ENCODE assay signal across 25 cellular contexts in the genomic region with DNA sequence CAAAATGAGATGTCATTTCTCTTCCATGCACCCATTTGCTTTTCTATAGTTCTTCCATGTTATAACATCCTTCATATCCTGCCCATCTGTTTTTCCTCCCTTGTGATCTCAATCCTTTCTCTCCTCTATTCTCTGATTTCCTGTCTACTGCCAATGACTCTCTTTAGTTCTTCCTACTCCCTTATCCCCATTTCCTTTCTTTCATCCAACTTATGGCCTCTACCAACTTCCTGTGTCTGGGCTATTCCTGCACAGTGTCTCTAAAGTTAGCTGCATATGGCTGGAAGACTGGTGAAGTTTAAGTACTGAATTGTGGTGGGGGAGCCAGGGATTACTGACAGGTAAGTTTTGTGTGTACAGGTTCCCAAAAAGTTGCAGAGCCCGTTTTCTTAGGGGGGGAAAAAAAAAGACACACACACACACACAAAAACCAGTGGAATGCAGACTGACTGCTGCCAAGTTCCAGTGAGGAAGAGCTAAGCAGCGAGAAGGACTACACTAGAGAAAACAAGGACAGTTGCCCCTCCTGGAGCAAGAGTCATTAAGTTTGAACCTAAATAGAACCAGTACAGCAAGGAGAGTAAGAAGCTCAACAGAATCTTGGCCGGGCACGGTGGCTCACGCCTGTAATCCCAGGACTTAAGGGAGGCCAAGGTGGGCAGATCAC.
"Had no signal": no experiment of that assay in that cellular context is flagged by ENCODE, and none has a peak within 500 bp of the region (broad histone marks: within the 10 kb centered on the region; RNA-seq: fewer than 3 reads in every experiment).

No MANE protein-coding gene starts in this region.

- H3K9me3 ChIP-seq: body of pancreas, esophagus muscularis mucosa, gastroesophageal sphincter, mucosa of descending colon, right lobe of liver, testis, upper lobe of left lung had no signal

- DNase-seq: activated CD4-positive, alpha-beta T cell treated with anti-CD3 and anti-CD28 coated beads for 1 hour; activated CD4-positive, alpha-beta T cell treated with anti-CD3 and anti-CD28 coated beads, Interleukin-2, amount 50 U/mL, for 4 hours; activated CD8-positive, alpha-beta memory T cell treated with anti-CD3 and anti-CD28 coated beads for 24 hours; activated CD8-positive, alpha-beta memory T cell treated with anti-CD3 and anti-CD28 coated beads, Interleukin-2, amount 50 U/mL, for 4 hours; activated gamma-delta T cell; activated naive CD4-positive, alpha-beta T cell treated with anti-CD3 and anti-CD28 coated beads, Interleukin-2, amount 50 U/mL, for 16 hours; anterior cingulate cortex; body of pancreas; effector memory CD4-positive, alpha-beta T cell; head of caudate nucleus; hypothalamus; mucosa of descending colon; nephron progenitor cell; nucleus accumbens; right lobe of liver; stimulated activated CD4-positive, alpha-beta T cell treated with anti-CD3 and anti-CD28 coated beads, Interleukin-1b, Interleukin-23, amount 100 ng/mL, for 48 hours; SW 1271; T-helper 17 cell; testis; upper lobe of left lung; WERI-Rb-1 had no signal

- H3K4me1 ChIP-seq: body of pancreas, esophagus muscularis mucosa, gastroesophageal sphincter, testis, upper lobe of left lung had no signal

- H3K9me3 Mint-ChIP-seq: memory B cell, nephron progenitor cell had no signal

- H3K27ac Mint-ChIP-seq: memory B cell, nephron progenitor cell, T-helper 17 cell had no signal

- H3K27me3 Mint-ChIP-seq: memory B cell, T-helper 17 cell had no signal

- H3K27ac ChIP-seq: body of pancreas, esophagus muscularis mucosa, gastroesophageal sphincter, right lobe of liver, skin epidermis, testis, upper lobe of left lung, WERI-Rb-1 had no signal

- ATAC-seq: body of pancreas, gastroesophageal sphincter, mucosa of descending colon, right lobe of liver, T-helper 17 cell had no signal

- H3K27me3 ChIP-seq: body of pancreas, esophagus muscularis mucosa, gastroesophageal sphincter, right lobe of liver, testis, upper lobe of left lung had no signal

- H3K4me1 Mint-ChIP-seq: memory B cell, nephron progenitor cell had no signal

- H3K4me3 ChIP-seq: body of pancreas, esophagus muscularis mucosa, gastroesophageal sphincter, mucosa of descending colon, right lobe of liver, skin epidermis, testis, upper lobe of left lung had no signal

- H3K4me3 Mint-ChIP-seq: memory B cell, nephron progenitor cell, T-helper 17 cell had no signal
